Comparison of ENCODE assay signal across 23 cellular contexts in the genomic region with DNA sequence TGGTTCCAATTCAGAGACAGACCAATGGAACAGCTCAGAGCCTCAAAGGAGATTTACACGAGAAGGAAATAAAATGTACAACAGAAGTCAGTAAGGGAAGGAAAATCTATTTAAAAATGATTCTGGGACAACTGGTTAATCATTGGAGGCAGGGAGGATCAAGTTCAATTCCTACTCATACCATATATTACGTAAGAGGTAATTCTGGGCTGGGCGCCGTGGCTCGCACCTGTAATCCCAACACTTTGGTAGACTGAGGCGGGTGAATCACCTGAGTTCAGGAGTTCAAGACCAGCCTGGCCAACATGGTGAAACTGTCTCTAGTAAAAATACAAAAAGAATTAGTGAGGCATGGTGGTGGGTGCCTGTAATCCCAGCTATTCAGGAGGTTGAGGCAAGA.
"Had no signal": no experiment of that assay in that cellular context is flagged by ENCODE, and none has a peak within 500 bp of the region (broad histone marks: within the 10 kb centered on the region; RNA-seq: fewer than 3 reads in every experiment).

No MANE protein-coding gene starts in this region.

- H3K9me3 ChIP-seq: lower lobe of right lung, pancreas, prostate gland, right lobe of liver, stomach, testis, thyroid gland, upper lobe of right lung had no signal

- H3K36me3 ChIP-seq: pancreas, prostate gland had no signal

- FAIRE-seq: pancreas, urothelium cell line had no signal

- H3K4me3 ChIP-seq: lower lobe of right lung, pancreas, prostate gland, right lobe of liver, smooth muscle cell, stomach, testis, thyroid gland, upper lobe of right lung had no signal

- H3K4me2 ChIP-seq: smooth muscle cell had no signal

- H3K27ac ChIP-seq: lower lobe of right lung, pancreas, prostate gland, right lobe of liver, stomach, testis, thyroid gland, upper lobe of right lung had no signal

- H3K4me1 ChIP-seq: lower lobe of right lung, pancreas, prostate gland, right lobe of liver, stomach, testis, thyroid gland, upper lobe of right lung had no signal

- DNase-seq: hypothalamus; immature natural killer cell; islet precursor cell; lower lobe of right lung; mammary epithelial cell; mesenchymal stem cell; naive thymus-derived CD8-positive, alpha-beta T cell; nucleus accumbens; pancreas; posterior cingulate gyrus; right lobe of liver; stimulated activated CD4-positive, alpha-beta T cell treated with anti-CD3 and anti-CD28 coated beads, Interleukin-2, amount 100 ng/mL, for 24 hours; stimulated activated CD4-positive, alpha-beta T cell treated with anti-CD3 and anti-CD28 coated beads, Interleukin-4, amount 100 ng/mL, for 1 hour; stimulated activated naive B cell treated with anti-CD40 and anti-IgM and Interleukin-4, amounts not matched to agents 10 μg/mL and 1 μg/mL and 100 μg/mL, for 72 hours; stimulated activated naive CD8-positive, alpha-beta T cell treated with anti-CD3 and anti-CD28 coated beads, Interleukin-15, Interleukin-2, amounts not matched to agents 100 U/mL and 50 U/mL, for 24 hours; stomach; testis; thyroid gland; trophoblast cell; upper lobe of right lung had no signal

- ATAC-seq: lower lobe of right lung; naive thymus-derived CD8-positive, alpha-beta T cell; pancreas; stimulated activated naive B cell treated with anti-CD40 and anti-IgM and Interleukin-4, amounts not matched to agents 10 μg/mL and 1 μg/mL and 100 μg/mL, for 72 hours; stimulated activated naive CD8-positive, alpha-beta T cell treated with anti-CD3 and anti-CD28 coated beads, Interleukin-15, Interleukin-2, amounts not matched to agents 100 U/mL and 50 U/mL, for 24 hours; upper lobe of right lung had no signal

- H3K27me3 ChIP-seq: pancreas, right lobe of liver, stomach, testis, thyroid gland, upper lobe of right lung had no signal
